ENCODE assay signal across 7 cellular contexts in the genomic region with DNA sequence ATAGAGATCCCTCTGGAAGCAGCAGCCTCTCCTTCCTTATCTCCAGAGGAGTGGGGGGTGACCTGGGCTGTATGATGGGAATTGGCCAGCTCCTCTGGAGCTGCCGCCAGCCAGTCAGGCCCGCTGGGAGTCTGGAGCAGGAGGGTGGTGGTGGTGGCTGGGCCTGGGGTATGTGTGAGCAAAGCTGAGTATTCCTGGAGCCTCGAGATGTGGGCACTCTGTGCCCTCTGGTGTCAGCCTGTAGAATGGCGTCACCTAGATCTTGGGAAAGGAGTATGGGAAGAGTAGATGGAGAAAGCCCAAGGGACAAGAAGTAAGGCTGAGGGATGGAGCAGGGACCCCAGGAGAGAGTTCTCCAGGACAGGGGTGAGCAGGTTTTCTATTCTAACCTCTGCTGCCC. TPM values are rescaled to one million over a fixed set of nuclear protein-coding genes. Genes with fewer than 3 reads are reported as not detected.
A peak's percentile ranks its signal among the peaks of the same experiment; 100 is the strongest.
DNase-seq lines count a peak whose midpoint lies in the region; ATAC-seq lines count a peak whose summit lies in the region.

No MANE protein-coding gene starts in this region.

- DNase-seq in EL (peak; percentile 50), HuH-7.5 (ENCODE audit: low spot score) (peak; percentile 56), adipocyte (ENCODE audit: low read depth) (peak; percentile 50), mesenchymal stem cell (peak; percentile 48), T-helper 1 cell (no peak), cortex of kidney (lab: John Stamatoyannopoulos, UW) (no peak)

- H3K36me3 ChIP-seq in adipocyte (ENCODE audit: control insufficient read depth, insufficient read depth, low read length, severe bottlenecking), result no peaks in the 10 kb centered on the region
- peaks cover 0 to 52% of the 10 kb centered on the region in 2 experiments for H3K36me3 ChIP-seq in mesenchymal stem cell (ENCODE audit: control insufficient read depth in 1 of 2, insufficient read depth in 2 of 2, low read depth in 1 of 2, low read length in 2 of 2)

- no peak overlapping the region for H2AFZ ChIP-seq in mesenchymal stem cell (ENCODE audit: low read depth, low read length)

- H3K27me3 ChIP-seq in adipocyte (replicated peaks; ENCODE audit: control insufficient read depth, insufficient read depth, low read length) (peaks cover 51% of the 10 kb centered on the region), mesenchymal stem cell (ENCODE audit: control insufficient read depth in 1 of 2, insufficient read depth in 1 of 2, low read length in 2 of 2) (peaks cover 0 to 60% of the 10 kb centered on the region in 2 experiments)

- H2BK120ac ChIP-seq in mesenchymal stem cell (ENCODE audit: low read depth, low read length), result no peak overlapping the region

- no peak overlapping the region for H4K8ac ChIP-seq in mesenchymal stem cell (ENCODE audit: low read length)

- no peak overlapping the region for H4K91ac ChIP-seq in mesenchymal stem cell (ENCODE audit: low read length)

- H2BK12ac ChIP-seq in mesenchymal stem cell (ENCODE audit: low read length in 2 of 2), result no peak overlapping the region

- H3K18ac ChIP-seq in mesenchymal stem cell (ENCODE audit: low read depth in 1 of 2, low read length in 2 of 2), result no peak overlapping the region

- peaks cover 45% of the 10 kb centered on the region for H3K79me1 ChIP-seq in mesenchymal stem cell (replicated peaks; ENCODE audit: low read length, poor library complexity, severe bottlenecking)

- 73% methylated on average over 4 of the region's 4 CpGs for WGBS in mesenchymal stem cell

- H3K4me1 ChIP-seq in adipocyte (ENCODE audit: control insufficient read depth, insufficient read depth, low read length) (no peaks in the 10 kb centered on the region), mesenchymal stem cell (ENCODE audit: control insufficient read depth, insufficient read depth, low read depth, low read length) (peaks cover 6% of the 10 kb centered on the region)

- no peak for ATAC-seq in GM21423 (IDR thresholded peaks at IDR 0.05; ENCODE audit: unreplicated experiment)

- H3K9ac ChIP-seq in adipocyte (ENCODE audit: low read length) (no peak overlapping the region), mesenchymal stem cell (ENCODE audit: low read length) (no peak overlapping the region)

- H3K4me2 ChIP-seq in mesenchymal stem cell (ENCODE audit: low read length, poor library complexity, severe bottlenecking), result no peak overlapping the region

- H3K23ac ChIP-seq in mesenchymal stem cell (ENCODE audit: low read length in 2 of 2), result no peak overlapping the region

- no peak overlapping the region for H2AK5ac ChIP-seq in mesenchymal stem cell (ENCODE audit: low read length, severe bottlenecking)

- H3K27ac ChIP-seq in mesenchymal stem cell (ENCODE audit: low read length, poor library complexity, severe bottlenecking), result no peak overlapping the region

- no peak overlapping the region for H2BK15ac ChIP-seq in mesenchymal stem cell (ENCODE audit: low read depth, poor library complexity, severe bottlenecking)

- H3K4ac ChIP-seq in mesenchymal stem cell (ENCODE audit: low read depth in 1 of 2, low read length in 2 of 2), result no peak overlapping the region

- no peak overlapping the region for H3K14ac ChIP-seq in mesenchymal stem cell (ENCODE audit: low read length in 2 of 2)

- H3K4me3 ChIP-seq in adipocyte (ENCODE audit: low read length), result no peak overlapping the region
- H3K4me3 ChIP-seq in mesenchymal stem cell (ENCODE audit: insufficient read depth in 1 of 2, low read depth in 1 of 2, low read length in 2 of 2), result no peak overlapping the region

- no peak overlapping the region for H2BK5ac ChIP-seq in mesenchymal stem cell (ENCODE audit: low read depth, low read length, poor library complexity, severe bottlenecking)

- H3K9me3 ChIP-seq in adipocyte (ENCODE audit: control insufficient read depth, low read length), result no peaks in the 10 kb centered on the region
- H3K9me3 ChIP-seq in mesenchymal stem cell (ENCODE audit: control insufficient read depth, low read length), result no peaks in the 10 kb centered on the region

RNA-seq across cellular contexts. Expression of a gene that starts 16.0 kb away (rescaled TPM):
- 9.6 TPM for polyA plus RNA-seq in mesenchymal stem cell (2013, experiment 1 of 2)
- polyA plus RNA-seq in mesenchymal stem cell (2013, experiment 2 of 2), result 8.8 TPM

RNA-seq across cellular contexts. Expression of a gene that starts 49.5 kb away (rescaled TPM):
- polyA plus RNA-seq in mesenchymal stem cell (2013, experiment 1 of 2), result 0.23 TPM
- 0.16 TPM for polyA plus RNA-seq in mesenchymal stem cell (2013, experiment 2 of 2)

Comparison
In these comparisons a context has a peak if more than half of its experiments do, and no peak if none do; other contexts are left out.
1. DNase-seq: peak in EL (single experiment), HuH-7.5 (single experiment), adipocyte (single experiment) and mesenchymal stem cell (single experiment); none in T-helper 1 cell (0 of 5) and cortex of kidney (single experiment).